27 cellular contexts compared by ENCODE assay signal in the genomic region with DNA sequence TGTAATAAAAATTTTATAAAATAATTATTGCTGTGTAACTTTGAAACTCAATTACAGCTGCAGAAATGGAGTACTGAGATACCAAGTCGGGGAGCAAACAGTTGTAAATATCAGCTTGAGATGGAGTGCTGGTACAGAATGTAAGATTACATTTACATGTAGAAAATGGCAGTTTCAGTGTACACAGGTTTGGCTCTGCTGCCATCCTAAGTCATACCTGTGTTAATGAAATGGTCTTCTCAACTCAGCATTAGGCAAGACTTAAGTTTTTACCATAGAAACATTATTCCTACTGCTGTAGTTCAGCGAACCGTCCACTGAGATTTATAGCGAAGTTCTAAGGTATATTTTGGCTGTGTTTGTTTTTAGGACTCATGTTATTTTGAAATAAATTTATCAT.
DNase-seq lines count a peak whose midpoint lies in the region; ATAC-seq, FAIRE-seq and TF ChIP-seq lines count a peak whose summit lies in the region.
"Had no signal": no experiment of that assay in that cellular context is flagged by ENCODE, and none has a peak within 500 bp of the region (broad histone marks: within the 10 kb centered on the region; RNA-seq: fewer than 3 reads in every experiment).

No MANE protein-coding gene starts in this region.

- peak; percentile 21 for TF ChIP-seq CTCF in CD8-positive, alpha-beta T cell (IDR thresholded peaks at IDR 0.05)
- TF ChIP-seq CTCF in SU-DHL-6 (IDR thresholded peaks at IDR 0.05; ENCODE audit: insufficient read depth, low read length, poor library complexity, severe bottlenecking), result peak; percentile 24

- no peaks in the 10 kb centered on the region for H3K9me3 ChIP-seq in CD8-positive, alpha-beta T cell (ENCODE audit: low read length)
- H3K9me3 ChIP-seq in SU-DHL-6 (ENCODE audit: insufficient read depth, low read length), result 0 out of 2 replicates have a peak, but pooled peaks cover 6% of the 10 kb centered on the region
- H3K9me3 ChIP-seq: A549, SJSA1 had no signal

- no peaks in the 10 kb centered on the region for H3K4me1 Mint-ChIP-seq in CD8-positive, alpha-beta T cell (ENCODE audit: low read depth)
- H3K4me1 Mint-ChIP-seq: H9, T-cell had no signal

- FAIRE-seq in GM19239 (lab: Jason Lieb, UNC), result peak; percentile 47
- FAIRE-seq in H54 (lab: Jason Lieb, UNC), result no peak
- FAIRE-seq: A549, HTR-8/SVneo had no signal

- H3K27me3 ChIP-seq in CD8-positive, alpha-beta T cell (ENCODE audit: insufficient read depth, low read length), result no peaks in the 10 kb centered on the region
- H3K27me3 ChIP-seq in SU-DHL-6 (ENCODE audit: low read length), result no peaks in the 10 kb centered on the region
- H3K27me3 ChIP-seq: BLaER1 treated with 17β-estradiol and CSF1 and Interleukin-3, amounts not matched to agents 10 nM and 100 nM; SJSA1 had no signal

- no peaks in the 10 kb centered on the region for H3K27me3 Mint-ChIP-seq in CD8-positive, alpha-beta T cell (ENCODE audit: low read depth)
- H3K27me3 Mint-ChIP-seq: CD4-positive, alpha-beta T cell; T-cell had no signal

- CTCF ChIA-PET in CD8-positive, alpha-beta T cell (lab: Charles Lee), result no interaction called here

- H3K79me2 ChIP-seq in SU-DHL-6 (ENCODE audit: insufficient read depth, low read length), result no peaks in the 10 kb centered on the region

- peak overlapping the region; percentile 60 for H3K9ac ChIP-seq in SU-DHL-6 (ENCODE audit: low read length)
- H3K9ac ChIP-seq: BLaER1 treated with 17β-estradiol and CSF1 and Interleukin-3, amounts not matched to agents 10 nM and 100 nM; GM23248; KMS-11 had no signal

- no peak overlapping the region for H3K27ac Mint-ChIP-seq in CD8-positive, alpha-beta T cell
- H3K27ac Mint-ChIP-seq: CD4-positive, alpha-beta T cell; H9; T-cell had no signal

- POLR2A ChIA-PET in CD8-positive, alpha-beta T cell (lab: Charles Lee), result no interaction called here

- H3K4me3 ChIP-seq in CD8-positive, alpha-beta T cell (ENCODE audit: low read depth, low read length), result no peak overlapping the region
- H3K4me3 ChIP-seq in SU-DHL-6 (ENCODE audit: insufficient read depth, low read length, poor library complexity, severe bottlenecking), result no peak overlapping the region
- H3K4me3 ChIP-seq: A549; BLaER1 treated with 17β-estradiol and CSF1 and Interleukin-3, amounts not matched to agents 10 nM and 100 nM; GM23248; SJSA1 had no signal

- no peak for DNase-seq in CD8-positive, alpha-beta T cell
- DNase-seq in GM19239 (ENCODE audit: insufficient read length, low spot score) (no peak), NCI-H69 (lab: John Stamatoyannopoulos, UW) (peak; percentile 15), H54 (ENCODE audit: insufficient read length, low spot score) (no peak), DMS114 treated with DMSO at 0.1 percent for 48 hours (lab: John Stamatoyannopoulos, UW; ENCODE audit: unreplicated experiment) (no peak)
- DNase-seq in activated naive CD4-positive, alpha-beta T cell treated with anti-CD3 and anti-CD28 coated beads, Interleukin-2, amount 50 U/mL, for 16 hours, result no peak
- DNase-seq: AML-193; Caco-2; CD4-positive, alpha-beta T cell; DMS79; GF-D8; GM23248; H9; NCI-H1105; NCI-H1436 treated with DMSO at 0.1 percent for 48 hours; NCI-H187 treated with DMSO at 0.1 percent for 48 hours; NCI-H2107; NCI-H446 treated with DMSO at 0.1 percent for 48 hours; PC-3; Right ventricle myocardium superior had no signal

- H3K36me3 ChIP-seq in CD8-positive, alpha-beta T cell (ENCODE audit: insufficient read depth, low read length), result no peaks in the 10 kb centered on the region
- H3K36me3 ChIP-seq in SU-DHL-6 (ENCODE audit: low read length), result 0 out of 2 replicates have a peak, but pooled peaks cover 5% of the 10 kb centered on the region
- H3K36me3 ChIP-seq: SJSA1 had no signal

- H3K4me3 Mint-ChIP-seq in CD8-positive, alpha-beta T cell, result no peak overlapping the region
- H3K4me3 Mint-ChIP-seq: CD4-positive, alpha-beta T cell; H9; T-cell had no signal

- intact Hi-C loops in CD8-positive, alpha-beta T cell (cut with DNase I, micrococcal nuclease), result loop anchor here (5.0 to 10.0 kb wide), 2 partner anchors 47 to 110 kb away; a partner anchor contains a TSS

- no peak overlapping the region for H3K27ac ChIP-seq in CD8-positive, alpha-beta T cell (ENCODE audit: low read depth, low read length)
- H3K27ac ChIP-seq in SU-DHL-6 (ENCODE audit: low read depth, low read length), result peak overlapping the region; percentile 90
- H3K27ac ChIP-seq: A549; BLaER1 treated with 17β-estradiol and CSF1 and Interleukin-3, amounts not matched to agents 10 nM and 100 nM; GM23248; KMS-11; SJSA1 had no signal

- no peaks in the 10 kb centered on the region for H3K4me1 ChIP-seq in CD8-positive, alpha-beta T cell (ENCODE audit: insufficient read depth, low read length)
- H3K4me1 ChIP-seq: Caco-2, SJSA1 had no signal

- H3F3A ChIP-seq in SU-DHL-6 (ENCODE audit: insufficient read depth), result peaks cover 64% of the 10 kb centered on the region

- no peak for TF ChIP-seq POLR2A in H54 (IDR thresholded peaks at IDR 0.05; ENCODE audit: low read depth, low read length)

- no peak for ATAC-seq in CD8-positive, alpha-beta T cell
- ATAC-seq: A549, PC-3 had no signal

- peaks cover 7% of the 10 kb centered on the region for H3K9me3 Mint-ChIP-seq in CD8-positive, alpha-beta T cell
- H3K9me3 Mint-ChIP-seq: CD4-positive, alpha-beta T cell had no signal

- H2AFZ ChIP-seq in SU-DHL-6 (ENCODE audit: low read depth, low read length, severe bottlenecking), result peak overlapping the region; percentile 75
- H2AFZ ChIP-seq: GM23248 had no signal

- peak overlapping the region; percentile 89 for H3K4me2 ChIP-seq in SU-DHL-6 (ENCODE audit: low read depth, low read length, poor library complexity, severe bottlenecking)
- H3K4me2 ChIP-seq: A549; BLaER1 treated with 17β-estradiol and CSF1 and Interleukin-3, amounts not matched to agents 10 nM and 100 nM; KMS-11 had no signal

- H3K9me2 ChIP-seq in SU-DHL-6 (replicated peaks; ENCODE audit: insufficient read depth, low read length), result no peaks in the 10 kb centered on the region

- H4K20me1 ChIP-seq in SU-DHL-6 (ENCODE audit: low read depth, low read length), result no peaks in the 10 kb centered on the region
- H4K20me1 ChIP-seq: BLaER1 treated with 17β-estradiol and CSF1 and Interleukin-3, amounts not matched to agents 10 nM and 100 nM had no signal

- peaks cover 2% of the 10 kb centered on the region for H3K36me3 Mint-ChIP-seq in CD8-positive, alpha-beta T cell
